ENCODE assay signal across 9 cellular contexts in the genomic region with DNA sequence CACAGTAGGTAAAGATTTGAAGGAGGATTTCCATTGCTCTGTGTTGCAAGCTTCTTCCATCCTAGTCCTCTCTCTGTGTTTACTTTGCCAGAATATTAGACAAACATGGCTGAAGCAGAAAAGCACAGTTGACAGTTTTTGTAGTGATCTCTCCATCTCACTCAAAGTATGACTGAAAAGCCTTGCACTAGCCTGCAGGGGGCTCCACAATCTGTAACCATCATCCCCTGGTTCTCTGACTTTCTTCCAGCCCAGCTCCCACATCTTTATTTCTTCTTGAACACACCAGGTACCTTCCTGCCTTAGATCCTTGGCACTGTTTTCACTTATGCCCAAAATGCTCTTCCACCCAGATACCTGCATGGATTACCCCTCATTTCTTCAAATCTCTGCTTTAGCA. TPM values are rescaled to one million over a fixed set of nuclear protein-coding genes. Genes with fewer than 3 reads are reported as not detected.
DNase-seq lines count a peak whose midpoint lies in the region; ATAC-seq and TF ChIP-seq lines count a peak whose summit lies in the region.
"Had no signal": no experiment of that assay in that cellular context is flagged by ENCODE, and none has a peak within 500 bp of the region (broad histone marks: within the 10 kb centered on the region; RNA-seq: fewer than 3 reads in every experiment).

No MANE protein-coding gene starts in this region.

- peak; percentile 11 to 46 for DNase-seq in cardiac muscle cell (ENCODE audit: low read depth in 1 of 2, low spot score in 1 of 2)
- no peak for DNase-seq in cardiac septum (ENCODE audit: low spot score)
- peak; percentile 21 for DNase-seq in endothelial cell (ENCODE audit: low spot score)
- DNase-seq in substantia nigra (lab: John Stamatoyannopoulos, UW): peak in 28 of 49 donors; percentile 0 to 33 (median 3)
- no peak for DNase-seq in G401 (ENCODE audit: low spot score)
- no peak for DNase-seq in stimulated activated CD4-positive, alpha-beta T cell treated with anti-CD3 and anti-CD28 coated beads, Interleukin-1b, Interleukin-23, amount 100 ng/mL, for 48 hours

- no peaks in the 10 kb centered on the region for H3K27me3 ChIP-seq in cardiac muscle cell

- H3K27me3 Mint-ChIP-seq in endothelial cell (ENCODE audit: unreplicated experiment): peaks cover 2% of the 10 kb centered on the region

- H3K4me1 ChIP-seq in cardiac muscle cell (ENCODE audit: low read depth): no peaks in the 10 kb centered on the region

- H3K36me3 ChIP-seq in cardiac muscle cell: no peaks in the 10 kb centered on the region

- in situ Hi-C loops in G401 (cut with HindIII; ENCODE audit: low sequenced_read_pairs): no loop called here

- TF ChIP-seq CTCF in cardiac muscle cell (IDR thresholded peaks at IDR 0.05; ENCODE audit: low read depth, low read length) (peak; percentile 61), endothelial cell (IDR thresholded peaks at IDR 0.05; ENCODE audit: unreplicated experiment) (peak; percentile 55)

- intact Hi-C loops in cardiac septum (cut with DNase I): no loop called here

- no peaks in the 10 kb centered on the region for H3K9me3 ChIP-seq in cardiac muscle cell (ENCODE audit: low read depth)

- ATAC-seq in HG03521 (IDR thresholded peaks at IDR 0.05; ENCODE audit: unreplicated experiment) (peak; percentile 51), HG03442 (IDR thresholded peaks at IDR 0.05; ENCODE audit: unreplicated experiment) (no peak)

- H3K4me3 Mint-ChIP-seq in endothelial cell (ENCODE audit: unreplicated experiment): no peak overlapping the region

- no peak overlapping the region for H3K27ac ChIP-seq in cardiac muscle cell
- no peak overlapping the region for H3K27ac ChIP-seq in substantia nigra (ENCODE audit: low read depth, low read length, poor library complexity, severe bottlenecking)
- H3K27ac ChIP-seq: SK-N-MC had no signal

- no peaks in the 10 kb centered on the region for H3K9me3 Mint-ChIP-seq in endothelial cell (ENCODE audit: unreplicated experiment)

- H3K27ac Mint-ChIP-seq in endothelial cell (ENCODE audit: unreplicated experiment): no peak overlapping the region

- H3K36me3 Mint-ChIP-seq in endothelial cell (ENCODE audit: low read depth, unreplicated experiment): no peaks in the 10 kb centered on the region

- H3K4me1 Mint-ChIP-seq in endothelial cell (ENCODE audit: unreplicated experiment): no peaks in the 10 kb centered on the region

- no peak overlapping the region for H3K4me3 ChIP-seq in cardiac muscle cell
- H3K4me3 ChIP-seq: SK-N-MC had no signal

RNA-seq across cellular contexts. Expression of a gene that starts 34.1 kb away (rescaled TPM):
- total RNA-seq in cardiac muscle cell (not detected in 2 replicates), cardiac septum (0.30 TPM), endothelial cell (ENCODE audit: unreplicated experiment) (0.46 TPM)
- polyA plus RNA-seq in cardiac muscle cell: 0.34 and 0.99 TPM in 2 replicates
- total RNA-seq in G401 (2014; rRNA removed; shearing (Covaris generic)): 0.07 and 1.5 TPM in 2 replicates

Comparison
In these comparisons a context has a peak if more than half of its experiments do, and no peak if none do; other contexts are left out.
1. DNase-seq: peak in cardiac muscle cell (2 of 2), endothelial cell (single experiment) and substantia nigra (28 of 49); none in cardiac septum (single experiment), G401 (single experiment) and stimulated activated CD4-positive, alpha-beta T cell treated with anti-CD3 and anti-CD28 coated beads, Interleukin-1b, Interleukin-23, amount 100 ng/mL, for 48 hours (single experiment).